In the genomic region with DNA sequence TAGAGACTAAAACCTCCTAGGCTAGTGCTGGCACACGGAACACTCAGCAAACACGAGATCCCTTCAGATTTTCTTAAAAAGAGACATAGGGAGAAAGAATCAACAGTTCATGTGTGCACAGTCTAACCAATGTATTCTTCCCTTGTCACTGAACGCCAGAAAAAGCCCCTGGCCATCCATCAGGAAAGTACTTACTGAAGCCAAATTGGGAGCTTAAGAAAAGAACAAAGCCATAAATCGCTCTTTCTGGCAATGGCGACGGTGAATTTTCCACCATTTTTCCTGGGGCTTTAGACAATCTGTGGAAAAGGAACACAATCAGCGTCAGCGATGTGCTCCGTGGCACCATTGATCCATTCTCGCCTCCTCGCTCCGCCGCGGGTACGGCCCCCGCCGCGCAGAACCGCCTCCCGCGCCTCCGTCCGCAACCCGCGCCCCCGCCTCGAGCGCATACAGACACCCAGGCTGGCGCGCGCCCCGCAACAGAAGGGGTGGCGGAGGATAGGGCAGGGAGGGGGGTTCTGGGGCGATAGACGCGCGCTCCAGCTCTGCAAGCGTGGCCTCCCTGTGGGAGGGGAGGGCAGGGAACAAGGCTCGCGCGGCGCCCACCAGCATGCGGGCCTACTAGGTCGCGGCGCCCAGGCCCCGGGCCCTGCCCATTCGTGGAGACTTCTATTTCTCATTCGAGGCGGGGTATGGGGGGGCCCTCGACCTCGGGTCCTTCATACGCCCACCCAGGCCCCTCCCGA, we compare ENCODE assay signal across 8 cellular contexts. TPM values are rescaled to one million over a fixed set of nuclear protein-coding genes. Genes with fewer than 3 reads are reported as not detected.
A peak's percentile ranks its signal among the peaks of the same experiment; 100 is the strongest.
DNase-seq lines count a peak whose midpoint lies in the region; ATAC-seq, FAIRE-seq and TF ChIP-seq lines count a peak whose summit lies in the region.

No MANE protein-coding gene starts in this region.

- H3K4me1 ChIP-seq in DOHH2 (ENCODE audit: control insufficient read depth, low read length) (peaks cover 52% of the 10 kb centered on the region), HUES64 (ENCODE audit: insufficient read depth, low read length) (peaks cover 22% of the 10 kb centered on the region), GM12878 (ENCODE audit: control insufficient read depth, insufficient read depth, low read length) (no peaks in the 10 kb centered on the region; the same call in 1 of the 2 replicates)

- TF ChIP-seq POLR2A in GM12878 (IDR thresholded peaks at IDR 0.05; ENCODE audit: low read depth, low read length), result peak; percentile 74; the same call in 1 of the 2 replicates

- peak overlapping the region; percentile 78 for H2AFZ ChIP-seq in GM12878 (ENCODE audit: control insufficient read depth, low read depth, low read length)

- no peak for FAIRE-seq in GM12878 (lab: Jason Lieb, UNC)

- DNase-seq in SHP77 (lab: John Stamatoyannopoulos, UW) (peak; percentile 65 to 71), GM12878 (ENCODE audit: low read depth, low spot score) (no peak), hypothalamus (lab: John Stamatoyannopoulos, UW) (peak in 48 of 51 donors; percentile 58 to 99 (median 90)), renal cortical epithelial cell (ENCODE audit: low read depth) (peak; percentile 54), COLO829 (ENCODE audit: low spot score) (no peak)

- peak overlapping the region; percentile 88 for H3K9ac ChIP-seq in HUES64 (ENCODE audit: low read depth, low read length)
- H3K9ac ChIP-seq in GM12878 (ENCODE audit: control insufficient read depth, insufficient read depth, low read length), result peak overlapping the region; percentile 90

- H4K20me1 ChIP-seq in DOHH2 (ENCODE audit: control insufficient read depth, insufficient read depth, low read depth, low read length) (no peaks in the 10 kb centered on the region), GM12878 (ENCODE audit: control insufficient read depth, insufficient read depth) (no peaks in the 10 kb centered on the region)

- H3K27ac ChIP-seq in DOHH2 (ENCODE audit: low read depth, low read length) (peak overlapping the region; percentile 61), HUES64 (ENCODE audit: low read depth, low read length) (peak overlapping the region; percentile 96), GM12878 (ENCODE audit: control insufficient read depth, insufficient read depth) (peak overlapping the region; percentile 96)

- H3K4me2 ChIP-seq in DOHH2 (ENCODE audit: low read length) (peak overlapping the region; percentile 95), GM12878 (ENCODE audit: control insufficient read depth, insufficient read depth) (peak overlapping the region; percentile 74)

- SMC1A ChIA-PET in GM12878 (lab: Charles Lee; ENCODE audit: uncharacterized antibody, unreplicated experiment), result interaction anchor here (1.2 kb wide), 1 partner anchor 14 kb away, joined by 3 read pairs; no protein-coding TSS in a partner anchor

- peaks cover 6% of the 10 kb centered on the region for H3F3A ChIP-seq in DOHH2 (ENCODE audit: control insufficient read depth, insufficient read depth)

- H3K4me3 ChIP-seq in DOHH2 (ENCODE audit: low read length) (peak overlapping the region; percentile 97), HUES64 (ENCODE audit: low read length) (peak overlapping the region; percentile 69), GM12878 (peak overlapping the region; percentile 88)

- no peak for TF ChIP-seq EP300 in GM12878 (IDR thresholded peaks at IDR 0.05; ENCODE audit: borderline replicate concordance in 1 of 2, control insufficient read depth in 1 of 2, low read depth in 2 of 2, low read length in 2 of 2)

- H3K79me2 ChIP-seq in DOHH2 (ENCODE audit: control insufficient read depth, low read length), result peaks cover 60% of the 10 kb centered on the region
- peaks cover 49% of the 10 kb centered on the region for H3K79me2 ChIP-seq in GM12878 (ENCODE audit: control insufficient read depth, insufficient read depth, low read length)

- in situ Hi-C loops in GM12878 (cut with MboI), result no loop called here

- intact Hi-C loops in GM12878 (cut with micrococcal nuclease; ENCODE audit: unreplicated experiment), result loop anchor here (2.0 to 5.0 kb wide), 3 partner anchors 85 to 294 kb away; a partner anchor contains a TSS

- no peaks in the 10 kb centered on the region for H3K9me2 ChIP-seq in DOHH2 (replicated peaks; ENCODE audit: control insufficient read depth, low read length)

- CTCF ChIA-PET in GM12878 (lab: Yijun Ruan, JAX), result interaction anchor here (1.5 to 3.2 kb wide), 3 partner anchors 7 to 95 kb away, joined by 3 to 10 read pairs (median 3); no protein-coding TSS in a partner anchor

- POLR2A ChIA-PET in GM12878 (lab: Charles Lee), result no interaction called here

- RAD21 ChIA-PET in GM12878 (lab: Charles Lee; ENCODE audit: unreplicated experiment), result no interaction called here

- H3K27me3 ChIP-seq in DOHH2 (ENCODE audit: control insufficient read depth, low read length) (no peaks in the 10 kb centered on the region), HUES64 (ENCODE audit: insufficient read depth, low read length) (peaks cover 25% of the 10 kb centered on the region), GM12878 (replicated peaks in 1 of 2; ENCODE audit: control insufficient read depth in 2 of 2, insufficient read depth in 2 of 2, low read length in 1 of 2) (no peaks in the 10 kb centered on the region)

- H3K9me3 ChIP-seq in DOHH2 (ENCODE audit: control insufficient read depth, insufficient read depth, low read length), result no peaks in the 10 kb centered on the region
- no peaks in the 10 kb centered on the region for H3K9me3 ChIP-seq in HUES64 (ENCODE audit: insufficient read depth, low read depth, low read length)
- H3K9me3 ChIP-seq in GM12878 (replicated peaks; ENCODE audit: control insufficient read depth, insufficient read depth, low read length), result no peaks in the 10 kb centered on the region

- TF ChIP-seq RAD21 in GM12878 (IDR thresholded peaks at IDR 0.05; ENCODE audit: insufficient read depth, low read depth, low read length), result no peak

- ATAC-seq in GM21529 (IDR thresholded peaks at IDR 0.05; ENCODE audit: unreplicated experiment) (peak; percentile 37), GM12878 (peak; percentile 66)

- 1% methylated on average over 54 of the region's 54 CpGs for WGBS in HUES64
- WGBS in GM12878 (ENCODE audit: insufficient coverage, insufficient replicate concordance, low lambda C conversion rate, missing lambda C conversion rate), result 2% methylated on average over 48 of the region's 54 CpGs

- TF ChIP-seq CTCF in DOHH2 (IDR thresholded peaks at IDR 0.05; ENCODE audit: low read depth, low read length, poor library complexity, severe bottlenecking), result no peak
- TF ChIP-seq CTCF in GM12878 (IDR thresholded peaks at IDR 0.05 in 2 of 3, conservative IDR thresholded peaks at IDR 0.05 in 1 of 3; ENCODE audit: control insufficient read depth in 2 of 3, extremely low read depth in 1 of 3, insufficient read depth in 1 of 3, low read depth in 3 of 3, low read length in 3 of 3), result no peak

- BruUV-seq in GM12878 (replicated peaks; lab: Mats Ljungman, UMichigan), result no TSS peak

- peaks cover 25% of the 10 kb centered on the region for H3K36me3 ChIP-seq in DOHH2 (ENCODE audit: control insufficient read depth, low read length)
- no peaks in the 10 kb centered on the region; the same call in 1 of the 2 replicates for H3K36me3 ChIP-seq in HUES64 (ENCODE audit: insufficient read depth, low read length)
- H3K36me3 ChIP-seq in GM12878 (ENCODE audit: control insufficient read depth in 2 of 2, insufficient read depth in 2 of 2, low read length in 1 of 2), result no peaks in the 10 kb centered on the region; a peak in 2 of 4 replicates

TF ChIP-seq in GM12878, 131 proteins besides CTCF, POLR2A, EP300 and RAD21 (continues in another document):
- TF ChIP-seq HDAC6 (IDR thresholded peaks at IDR 0.05; ENCODE audit: unreplicated experiment) (peak; percentile 27), BACH1 (IDR thresholded peaks at IDR 0.05; ENCODE audit: borderline replicate concordance) (peak; percentile 48; the same call in 1 of the 2 replicates)

RNA-seq across cellular contexts. Expression of a gene that starts 0.5 kb away (rescaled TPM):
- polyA plus RNA-seq in HUES64 (2013, experiment 1 of 2), result 9.1 TPM
- 16.0 TPM for polyA plus RNA-seq in HUES64 (2013, experiment 2 of 2)
- total RNA-seq in GM12878 (2013; cell fraction: nucleolus; rRNA removed), result 8.5 and 12.3 TPM in 2 replicates
- 17.1 and 22.3 TPM in 2 replicates for total RNA-seq in GM12878 (2014; rRNA removed)
- total RNA-seq in GM12878 (2014; rRNA removed; fragmentation: Illumina TruSeq; extraction: Trizol), result 18.1 and 19.3 TPM in 2 replicates
- total RNA-seq in GM12878 (2021), result 16.4 and 17.0 TPM in 2 replicates
- 16.5 TPM for polyA plus RNA-seq in GM12878 (2011; ENCODE audit: low read depth)
- polyA plus RNA-seq in GM12878 (2011; rRNA removed), result 31.0 and 47.8 TPM in 2 replicates
- 9.4 and 17.3 TPM in 2 replicates for polyA plus RNA-seq in GM12878 (2011; cell fraction: cytosol; rRNA removed)
- 10.1 and 12.2 TPM in 2 replicates for polyA plus RNA-seq in GM12878 (2011; cell fraction: nucleus; rRNA removed)
- polyA plus RNA-seq in GM12878 (2012), result 22.4 and 30.9 TPM in 2 replicates
- polyA plus RNA-seq in GM12878 (2014; fragmentation: Illumina TruSeq; extraction: Trizol), result 27.9 and 35.4 TPM in 2 replicates
- 10 to 100 TPM; 59.4 to 65.0 TPM for polyA plus RNA-seq in GM12878 (2014; fragmentation: Nextera tagmentation; extraction: Ambion mirVana)
- polyA plus RNA-seq in GM12878 (2014; rRNA removed), result 15.8 and 18.2 TPM in 2 replicates
- polyA plus RNA-seq in GM12878 (2016; fragmentation: Nextera tagmentation; extraction: Ambion mirVana), result 10 to 100 TPM; 47.4 to 54.2 TPM
- 6.9 and 7.3 TPM in 2 replicates for polyA minus RNA-seq in GM12878 (2011; rRNA and poly(A)+ RNA removed)
- 2.7 and 3.4 TPM in 2 replicates for polyA minus RNA-seq in GM12878 (2011; cell fraction: cytosol; rRNA and poly(A)+ RNA removed)
- 8.3 and 17.7 TPM in 2 replicates for polyA minus RNA-seq in GM12878 (2011; cell fraction: nucleus; rRNA and poly(A)+ RNA removed)
- 3.5 and 5.6 TPM in 2 replicates for total RNA-seq in renal cortical epithelial cell

RNA-seq across cellular contexts. Expression of a gene that starts 0.6 kb away (rescaled TPM):
- polyA plus RNA-seq in HUES64 (2013, experiment 1 of 2), result 35.0 TPM
- polyA plus RNA-seq in HUES64 (2013, experiment 2 of 2), result 56.2 TPM
- 308 and 319 TPM in 2 replicates for total RNA-seq in GM12878 (2013; cell fraction: nucleolus; rRNA removed)
- total RNA-seq in GM12878 (2014; rRNA removed), result 88.6 and 99.9 TPM in 2 replicates
- total RNA-seq in GM12878 (2014; rRNA removed; fragmentation: Illumina TruSeq; extraction: Trizol), result 93.2 and 94.9 TPM in 2 replicates
- total RNA-seq in GM12878 (2021), result 86.7 and 86.9 TPM in 2 replicates
- polyA plus RNA-seq in GM12878 (2011; ENCODE audit: low read depth), result 44.1 TPM
- 57.7 and 66.1 TPM in 2 replicates for polyA plus RNA-seq in GM12878 (2011; rRNA removed)
- polyA plus RNA-seq in GM12878 (2011; cell fraction: cytosol; rRNA removed), result 33.9 and 47.3 TPM in 2 replicates
- 92.0 and 109 TPM in 2 replicates for polyA plus RNA-seq in GM12878 (2011; cell fraction: nucleus; rRNA removed)
- 48.0 and 62.5 TPM in 2 replicates for polyA plus RNA-seq in GM12878 (2012)
- polyA plus RNA-seq in GM12878 (2014; fragmentation: Illumina TruSeq; extraction: Trizol), result 73.8 and 90.9 TPM in 2 replicates
- 10 to 100 TPM; 23.1 to 28.6 TPM for polyA plus RNA-seq in GM12878 (2014; fragmentation: Nextera tagmentation; extraction: Ambion mirVana)
- 43.9 and 53.4 TPM in 2 replicates for polyA plus RNA-seq in GM12878 (2014; rRNA removed)
- 10 to 100 TPM; 71.5 to 77.0 TPM for polyA plus RNA-seq in GM12878 (2016; fragmentation: Nextera tagmentation; extraction: Ambion mirVana)
- 72.3 and 82.2 TPM in 2 replicates for polyA minus RNA-seq in GM12878 (2011; rRNA and poly(A)+ RNA removed)
- 36.5 and 37.8 TPM in 2 replicates for polyA minus RNA-seq in GM12878 (2011; cell fraction: cytosol; rRNA and poly(A)+ RNA removed)
- polyA minus RNA-seq in GM12878 (2011; cell fraction: nucleus; rRNA and poly(A)+ RNA removed), result 66.0 and 83.7 TPM in 2 replicates
- 177 and 302 TPM in 2 replicates for total RNA-seq in renal cortical epithelial cell

Comparison
In these comparisons a context has a peak if more than half of its experiments do, and no peak if none do; other contexts are left out.
1. DNase-seq: peak in SHP77 (2 of 2), hypothalamus (48 of 51) and renal cortical epithelial cell (single experiment); none in GM12878 (single experiment) and COLO829 (single experiment).
2. Peak in every context shown above with its lines, with median percentiles within 50 percentile points of each other: H3K27ac ChIP-seq and H3K4me3 ChIP-seq.